20 cellular contexts compared by ENCODE assay signal in genomic region chr10:101565936-101566332, GRCh38. TPM values are rescaled to one million over a fixed set of nuclear protein-coding genes. Genes with fewer than 3 reads are reported as not detected.
A peak's percentile ranks its signal among the peaks of the same experiment; 100 is the strongest.
DNase-seq lines count a peak whose midpoint lies in the region; ATAC-seq and TF ChIP-seq lines count a peak whose summit lies in the region.
"Had no signal": no experiment of that assay in that cellular context is flagged by ENCODE, and none has a peak within 500 bp of the region (broad histone marks: within the 10 kb centered on the region; RNA-seq: fewer than 3 reads in every experiment).

No MANE protein-coding gene starts in this region.

- no peaks in the 10 kb centered on the region for H3K79me2 ChIP-seq in smooth muscle cell (ENCODE audit: low read depth)

- H3K4me3 Mint-ChIP-seq in activated naive CD8-positive, alpha-beta T cell treated with anti-CD3 and anti-CD28 coated beads for 36 hours: no peak overlapping the region
- H3K4me3 Mint-ChIP-seq: central memory CD8-positive, alpha-beta T cell had no signal

- H3K4me3 ChIP-seq in Peyer's patch: no peak overlapping the region
- H3K4me3 ChIP-seq in smooth muscle cell: no peak overlapping the region
- H3K4me3 ChIP-seq: A549, HAP-1 had no signal

- no peak overlapping the region for H2AFZ ChIP-seq in smooth muscle cell (ENCODE audit: low read depth)

- peaks cover 10% of the 10 kb centered on the region for H3K4me1 Mint-ChIP-seq in activated naive CD8-positive, alpha-beta T cell treated with anti-CD3 and anti-CD28 coated beads for 36 hours

- no peaks in the 10 kb centered on the region for H3K36me3 Mint-ChIP-seq in activated naive CD8-positive, alpha-beta T cell treated with anti-CD3 and anti-CD28 coated beads for 36 hours
- H3K36me3 Mint-ChIP-seq: naive thymus-derived CD8-positive, alpha-beta T cell had no signal

- H3K9me3 ChIP-seq in Peyer's patch (no peaks in the 10 kb centered on the region), smooth muscle cell (replicated peaks; ENCODE audit: low read depth) (no peaks in the 10 kb centered on the region)
- H3K9me3 ChIP-seq: A549, HAP-1, heart right ventricle, SK-N-SH, thoracic aorta had no signal

- H3K27ac ChIP-seq in Peyer's patch (no peak overlapping the region), smooth muscle cell (ENCODE audit: low read depth) (no peak overlapping the region)
- H3K27ac ChIP-seq: A549, C4-2B, heart right ventricle, thoracic aorta had no signal

- 87% methylated on average over 8 of the region's 8 CpGs for WGBS in smooth muscle cell (ENCODE audit: low lambda C conversion rate)

- H3K4me1 ChIP-seq in Peyer's patch: peaks cover 0 to 12% (median 6%) of the 10 kb centered on the region in 4 donors
- peaks cover 13% of the 10 kb centered on the region for H3K4me1 ChIP-seq in smooth muscle cell (ENCODE audit: low read depth)

- DNase-seq in NCI-H345 (lab: John Stamatoyannopoulos, UW): peak; percentile 53
- no peak for DNase-seq in NCI-H345 treated with DMSO at 0.1 percent for 48 hours (lab: John Stamatoyannopoulos, UW; ENCODE audit: unreplicated experiment)
- peak in 2 of 3 donors; percentile 31 to 32 for DNase-seq in Peyer's patch
- DNase-seq in islet precursor cell: peak; percentile 45
- no peak for DNase-seq in smooth muscle cell (lab: John Stamatoyannopoulos, UW; ENCODE audit: unreplicated experiment)
- DNase-seq in NCI-H510A treated with DMSO at 0.1 percent for 48 hours (lab: John Stamatoyannopoulos, UW): no peak
- no peak for DNase-seq in activated naive CD8-positive, alpha-beta T cell treated with anti-CD3 and anti-CD28 coated beads for 36 hours
- DNase-seq: activated CD4-positive, CD25-positive, alpha-beta regulatory T cell treated with anti-CD3 and anti-CD28 coated beads, Interleukin-2, amount 50 U/mL, for 72 hours; amniotic stem cell; heart right ventricle; T-helper 9 cell had no signal

- no peak for ATAC-seq in HG03097 (IDR thresholded peaks at IDR 0.05; ENCODE audit: low FRiP score, unreplicated experiment)
- ATAC-seq: A549; naive thymus-derived CD8-positive, alpha-beta T cell; Panc1 had no signal

- H3K27me3 Mint-ChIP-seq in activated naive CD8-positive, alpha-beta T cell treated with anti-CD3 and anti-CD28 coated beads for 36 hours: peaks cover 61% of the 10 kb centered on the region

- H3K36me3 ChIP-seq in Peyer's patch (no peaks in the 10 kb centered on the region), smooth muscle cell (ENCODE audit: low read depth) (no peaks in the 10 kb centered on the region)
- H3K36me3 ChIP-seq: HAP-1, heart right ventricle, thoracic aorta had no signal

- H3K27ac Mint-ChIP-seq in activated naive CD8-positive, alpha-beta T cell treated with anti-CD3 and anti-CD28 coated beads for 36 hours: no peak overlapping the region
- H3K27ac Mint-ChIP-seq: naive thymus-derived CD8-positive, alpha-beta T cell had no signal

- no peak for TF ChIP-seq CTCF in Peyer's patch (IDR thresholded peaks at IDR 0.05)
- no peak for TF ChIP-seq CTCF in smooth muscle cell (IDR thresholded peaks at IDR 0.05; ENCODE audit: borderline replicate concordance, insufficient read depth, poor library complexity, severe bottlenecking)

- H3K9me3 Mint-ChIP-seq in activated naive CD8-positive, alpha-beta T cell treated with anti-CD3 and anti-CD28 coated beads for 36 hours: no peaks in the 10 kb centered on the region
- H3K9me3 Mint-ChIP-seq: central memory CD8-positive, alpha-beta T cell; naive thymus-derived CD8-positive, alpha-beta T cell had no signal

- H4K20me1 ChIP-seq in smooth muscle cell (ENCODE audit: low read depth): no peaks in the 10 kb centered on the region

- peak overlapping the region; percentile 74 for H3K4me2 ChIP-seq in smooth muscle cell
- H3K4me2 ChIP-seq: A549 had no signal

- H3K27me3 ChIP-seq in Peyer's patch (no peaks in the 10 kb centered on the region), smooth muscle cell (ENCODE audit: low read depth) (peaks cover 52% of the 10 kb centered on the region)

- no peaks in the 10 kb centered on the region for H3F3A ChIP-seq in smooth muscle cell (ENCODE audit: low read depth)

- no peak overlapping the region for H3K9ac ChIP-seq in smooth muscle cell (ENCODE audit: low read depth)
- H3K9ac ChIP-seq: SK-N-SH had no signal

- TF ChIP-seq POLR2A in Peyer's patch (IDR thresholded peaks at IDR 0.05): no peak

RNA-seq across cellular contexts. Expression of gene POLL, which starts 22.1 kb away (rescaled TPM):
- total RNA-seq in Peyer's patch: 10 to 100 TPM; 26.1 to 55.3 (median 41.2) TPM
- 9.9 and 14.6 TPM in 2 replicates for total RNA-seq in smooth muscle cell
- 15.1 and 18.1 TPM in 2 replicates for polyA plus RNA-seq in smooth muscle cell
- 10 to 100 TPM; 27.4 to 28.6 TPM for total RNA-seq in activated naive CD8-positive, alpha-beta T cell treated with anti-CD3 and anti-CD28 coated beads for 36 hours

RNA-seq across cellular contexts. Expression of gene DPCD, which starts 22.2 kb away (rescaled TPM):
- total RNA-seq in Peyer's patch (10 to 100 TPM in 2 of 4 donors, 1 to 10 TPM in 2; 2.3 to 14.0 (median 8.5) TPM), smooth muscle cell (94.4 and 150 TPM in 2 replicates)
- polyA plus RNA-seq in smooth muscle cell: 106 and 116 TPM in 2 replicates
- total RNA-seq in activated naive CD8-positive, alpha-beta T cell treated with anti-CD3 and anti-CD28 coated beads for 36 hours: 10 to 100 TPM; 20.4 to 22.9 TPM

Comparison
In these comparisons a context has a peak if more than half of its experiments do, and no peak if none do; other contexts are left out.
1. DNase-seq: peak in NCI-H345 (single experiment), Peyer's patch (2 of 3) and islet precursor cell (single experiment); none in NCI-H345 treated with DMSO at 0.1 percent for 48 hours (single experiment), smooth muscle cell (single experiment), NCI-H510A treated with DMSO at 0.1 percent for 48 hours (single experiment) and activated naive CD8-positive, alpha-beta T cell treated with anti-CD3 and anti-CD28 coated beads for 36 hours (single experiment).